ENCODE assay signal across 8 cellular contexts in the genomic region with DNA sequence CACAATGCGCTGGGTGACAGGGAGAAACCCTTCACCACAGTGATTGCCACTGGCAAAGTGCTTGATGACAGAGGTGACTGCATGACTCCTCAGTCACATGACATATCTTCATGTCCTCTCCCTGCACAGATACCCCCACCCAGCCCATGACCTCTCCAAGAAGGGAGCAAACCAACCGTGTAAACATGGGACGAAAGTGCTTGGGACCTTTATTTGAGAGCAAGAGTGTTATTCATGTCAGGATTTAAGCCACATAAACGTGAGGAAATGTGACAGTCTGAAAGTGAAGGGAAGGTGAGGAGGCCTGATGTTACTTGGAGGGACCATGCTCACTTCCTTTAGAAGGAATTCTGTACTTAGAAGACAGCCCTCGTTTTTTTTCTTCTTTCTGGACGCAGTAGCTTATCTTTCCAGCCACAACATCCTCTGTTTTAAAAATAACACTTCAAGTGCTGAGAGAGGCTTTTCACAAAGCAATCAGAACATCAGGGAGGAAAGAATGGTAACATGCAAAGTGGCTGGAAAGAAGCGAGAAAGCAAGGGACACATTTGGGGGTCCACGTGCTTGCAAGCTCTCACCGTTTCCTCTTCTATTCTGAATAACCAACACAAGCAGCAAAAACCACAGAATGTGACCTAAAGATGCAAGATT. TPM values are rescaled to one million over a fixed set of nuclear protein-coding genes. Genes with fewer than 3 reads are reported as not detected.
DNase-seq lines count a peak whose midpoint lies in the region; ATAC-seq and TF ChIP-seq lines count a peak whose summit lies in the region.

No MANE protein-coding gene starts in this region.

- no peaks in the 10 kb centered on the region for H3K9me3 Mint-ChIP-seq in activated naive CD4-positive, alpha-beta T cell treated with anti-CD3 and anti-CD28 coated beads, Interleukin-2, amount 50 U/mL, for 72 hours
- no peaks in the 10 kb centered on the region for H3K9me3 Mint-ChIP-seq in activated naive CD4-positive, alpha-beta T cell treated with anti-CD3 and anti-CD28 coated beads, Interleukin-2, amount 10 ng/mL, durations not matched to agents 7 days and 5 days
- peaks cover 4% of the 10 kb centered on the region for H3K9me3 Mint-ChIP-seq in chondrocyte (ENCODE audit: low read depth)

- CTCF ChIA-PET in activated naive CD4-positive, alpha-beta T cell treated with anti-CD3 and anti-CD28 coated beads, Interleukin-2, amount 10 ng/mL, durations not matched to agents 7 days and 5 days (lab: Charles Lee): no interaction called here

- peak overlapping the region; percentile 58 to 82 (median 75) for H3K27ac ChIP-seq in transverse colon

- H3K36me3 ChIP-seq in transverse colon: peaks cover 0 to 14% (median 1%) of the 10 kb centered on the region in 4 donors

- TF ChIP-seq EP300 in transverse colon (IDR thresholded peaks at IDR 0.05; ENCODE audit: low read depth): no peak

- TF ChIP-seq POLR2A in transverse colon (IDR thresholded peaks at IDR 0.05): no peak

- in situ Hi-C loops in transverse colon (cut with MboI; ENCODE audit: low pct_ligation_motif_present in 1 of 4, low pct_unique_long_range_greater_than_20kb in 1 of 4, low sequenced_read_pairs in 3 of 4): no loop called here

- peak overlapping the region; percentile 77 to 79 for H3K27ac Mint-ChIP-seq in activated naive CD4-positive, alpha-beta T cell treated with anti-CD3 and anti-CD28 coated beads, Interleukin-2, amount 50 U/mL, for 72 hours
- H3K27ac Mint-ChIP-seq in activated naive CD4-positive, alpha-beta T cell treated with anti-CD3 and anti-CD28 coated beads, Interleukin-2, amount 10 ng/mL, durations not matched to agents 7 days and 5 days: no peak overlapping the region
- H3K27ac Mint-ChIP-seq in chondrocyte (ENCODE audit: unreplicated experiment): peak overlapping the region; percentile 99

- no peak for DNase-seq in activated naive CD4-positive, alpha-beta T cell treated with anti-CD3 and anti-CD28 coated beads, Interleukin-2, amount 50 U/mL, for 72 hours (ENCODE audit: low spot score in 2 of 2)
- DNase-seq in activated naive CD4-positive, alpha-beta T cell treated with anti-CD3 and anti-CD28 coated beads, Interleukin-2, amount 10 ng/mL, durations not matched to agents 7 days and 5 days: no peak
- DNase-seq in chondrocyte (ENCODE audit: low spot score): no peak
- peak; percentile 26 for DNase-seq in midbrain (lab: John Stamatoyannopoulos, UW)
- no peak for DNase-seq in transverse colon
- no peak for DNase-seq in H4 (ENCODE audit: low spot score)

- peaks cover 0 to 24% (median 8%) of the 10 kb centered on the region in 4 donors for H3K4me1 ChIP-seq in transverse colon

- no peaks in the 10 kb centered on the region for H3K27me3 Mint-ChIP-seq in activated naive CD4-positive, alpha-beta T cell treated with anti-CD3 and anti-CD28 coated beads, Interleukin-2, amount 10 ng/mL, durations not matched to agents 7 days and 5 days
- no peaks in the 10 kb centered on the region for H3K27me3 Mint-ChIP-seq in chondrocyte (ENCODE audit: low read depth)

- no peaks in the 10 kb centered on the region for H3K9me3 ChIP-seq in transverse colon

- H3K4me3 Mint-ChIP-seq in activated naive CD4-positive, alpha-beta T cell treated with anti-CD3 and anti-CD28 coated beads, Interleukin-2, amount 10 ng/mL, durations not matched to agents 7 days and 5 days: no peak overlapping the region
- H3K4me3 Mint-ChIP-seq in chondrocyte (ENCODE audit: unreplicated experiment): peak overlapping the region; percentile 37

- H3K4me3 ChIP-seq in transverse colon: no peak overlapping the region

- intact Hi-C loops in transverse colon (cut with DNase I; ENCODE audit: low total_unique reads): no loop called here

- H3K4me1 Mint-ChIP-seq in activated naive CD4-positive, alpha-beta T cell treated with anti-CD3 and anti-CD28 coated beads, Interleukin-2, amount 10 ng/mL, durations not matched to agents 7 days and 5 days: peaks cover 13% of the 10 kb centered on the region
- H3K4me1 Mint-ChIP-seq in chondrocyte (ENCODE audit: low read depth): peaks cover 36% of the 10 kb centered on the region

- peak in 1 of 2 donors; percentile 85 for ATAC-seq in activated naive CD4-positive, alpha-beta T cell treated with anti-CD3 and anti-CD28 coated beads, Interleukin-2, amount 50 U/mL, for 72 hours
- ATAC-seq in GM21367 (IDR thresholded peaks at IDR 0.05; ENCODE audit: unreplicated experiment) (no peak), GM18861 (IDR thresholded peaks at IDR 0.05; ENCODE audit: unreplicated experiment) (no peak)

- no peaks in the 10 kb centered on the region for H3K27me3 ChIP-seq in transverse colon

- peaks cover 0 to 9% of the 10 kb centered on the region in 2 donors for H3K36me3 Mint-ChIP-seq in activated naive CD4-positive, alpha-beta T cell treated with anti-CD3 and anti-CD28 coated beads, Interleukin-2, amount 50 U/mL, for 72 hours
- H3K36me3 Mint-ChIP-seq in activated naive CD4-positive, alpha-beta T cell treated with anti-CD3 and anti-CD28 coated beads, Interleukin-2, amount 10 ng/mL, durations not matched to agents 7 days and 5 days: peaks cover 29% of the 10 kb centered on the region
- peaks cover 11% of the 10 kb centered on the region for H3K36me3 Mint-ChIP-seq in chondrocyte (ENCODE audit: low read depth)

- TF ChIP-seq CTCF in chondrocyte (IDR thresholded peaks at IDR 0.05) (no peak), transverse colon (IDR thresholded peaks at IDR 0.05) (no peak)

- 54 to 57% methylated on average over 6 to 9 of the region's 9 CpGs for WGBS in transverse colon (ENCODE audit: low coverage in 1 of 2), 2 donors

RNA-seq across cellular contexts. Expression of a gene that starts 35.6 kb away (rescaled TPM):
- total RNA-seq in activated naive CD4-positive, alpha-beta T cell treated with anti-CD3 and anti-CD28 coated beads, Interleukin-2, amount 50 U/mL, for 72 hours: 10 to 100 TPM; 35.0 to 43.8 TPM
- 34.4 to 36.5 TPM (median 36.1 TPM) in 3 replicates for total RNA-seq in chondrocyte
- total RNA-seq in transverse colon: 10 to 100 TPM; 25.0 to 54.2 (median 38.0) TPM
- 6.7 and 8.5 TPM in 2 replicates for total RNA-seq in H4 (2014; rRNA removed; shearing (Covaris generic))

RNA-seq across cellular contexts. Expression of a gene that starts 59.8 kb away (rescaled TPM):
- not detected for total RNA-seq in activated naive CD4-positive, alpha-beta T cell treated with anti-CD3 and anti-CD28 coated beads, Interleukin-2, amount 50 U/mL, for 72 hours
- total RNA-seq in chondrocyte (not detected in 3 replicates), transverse colon (not detected)
- total RNA-seq in H4 (2014; rRNA removed; shearing (Covaris generic)): 0.08 and 0.47 TPM in 2 replicates
